ENCODE assay signal across 20 cellular contexts in the genomic region with DNA sequence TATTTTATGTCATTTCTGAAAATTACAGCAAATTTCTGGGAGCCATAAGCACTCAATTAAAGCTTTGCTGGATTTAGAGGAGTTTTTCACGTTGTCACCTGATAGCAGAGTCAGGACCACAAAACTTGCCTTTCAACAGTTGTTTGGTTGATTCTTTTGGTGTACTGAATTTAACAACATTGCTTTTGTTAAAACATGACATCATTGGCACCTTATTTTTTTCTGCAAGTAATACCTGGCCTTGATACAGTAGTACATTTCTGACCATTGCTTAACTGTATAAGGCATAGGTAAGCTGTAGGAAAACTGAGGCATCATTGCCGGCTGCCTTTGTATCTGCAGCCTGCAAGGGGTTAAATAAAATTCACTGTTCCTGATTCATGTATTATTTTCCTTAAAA. TPM values are rescaled to one million over a fixed set of nuclear protein-coding genes. Genes with fewer than 3 reads are reported as not detected.
DNase-seq lines count a peak whose midpoint lies in the region; ATAC-seq and TF ChIP-seq lines count a peak whose summit lies in the region.
"Had no signal": no experiment of that assay in that cellular context is flagged by ENCODE, and none has a peak within 500 bp of the region (broad histone marks: within the 10 kb centered on the region; RNA-seq: fewer than 3 reads in every experiment).

No MANE protein-coding gene starts in this region.

- intact Hi-C loops in naive thymus-derived CD4-positive, alpha-beta T cell (cut with micrococcal nuclease), result loop anchor here in 1 of 2 donors (10.0 kb wide), 1 partner anchor 1402 kb away; no protein-coding TSS in a partner anchor

- no peaks in the 10 kb centered on the region for H3K9me3 Mint-ChIP-seq in T-helper 1 cell treated with Interleukin-12 subunit alpha and Interleukin-12 subunit beta and Interleukin-4 antibody, amounts not matched to agents 30 μg/mL and 1 μg/mL, for 36 hours
- peaks cover 0 to 7% (median 0%) of the 10 kb centered on the region in 11 donors for H3K9me3 Mint-ChIP-seq in naive thymus-derived CD4-positive, alpha-beta T cell

- H3K9ac ChIP-seq in SK-N-MC (ENCODE audit: insufficient read length) (no peak overlapping the region), smooth muscle cell (ENCODE audit: low read depth) (no peak overlapping the region)

- POLR2A ChIA-PET in naive thymus-derived CD4-positive, alpha-beta T cell (lab: Charles Lee), result interaction anchor here (0.6 to 19.1 kb wide), 6 partner anchors 9 to 1749 kb away, joined by 3 to 1374 read pairs (median 3); no protein-coding TSS in a partner anchor

- no peak for TF ChIP-seq CTCF in smooth muscle cell (IDR thresholded peaks at IDR 0.05; ENCODE audit: borderline replicate concordance, insufficient read depth, poor library complexity, severe bottlenecking)

- H3K36me3 Mint-ChIP-seq in T-helper 1 cell treated with Interleukin-12 subunit alpha and Interleukin-12 subunit beta and Interleukin-4 antibody, amounts not matched to agents 30 μg/mL and 1 μg/mL, for 36 hours (ENCODE audit: low read depth), result peaks cover under 1% of the 10 kb centered on the region
- peaks cover 0 to 2% (median 1%) of the 10 kb centered on the region in 5 donors for H3K36me3 Mint-ChIP-seq in naive thymus-derived CD4-positive, alpha-beta T cell

- no peaks in the 10 kb centered on the region for H3K27me3 ChIP-seq in naive thymus-derived CD4-positive, alpha-beta T cell (ENCODE audit: control insufficient read depth in 2 of 2, insufficient read depth in 2 of 2, low read length in 2 of 2)
- no peaks in the 10 kb centered on the region for H3K27me3 ChIP-seq in smooth muscle cell (ENCODE audit: low read depth)

- DNase-seq in T-helper 1 cell (no peak), SK-N-MC (ENCODE audit: low read depth, low spot score) (no peak), NCI-H1436 (lab: John Stamatoyannopoulos, UW) (no peak), HUDEP-2 (lab: John Stamatoyannopoulos, UW; ENCODE audit: unreplicated experiment in 76 of 76) (no peak), smooth muscle cell (lab: John Stamatoyannopoulos, UW; ENCODE audit: unreplicated experiment) (no peak)
- no peak for DNase-seq in naive thymus-derived CD4-positive, alpha-beta T cell
- DNase-seq: AML-193; CD4-positive, alpha-beta memory T cell; DMS153; DND-41; EL; KG1 had no signal

- H3K4me3 Mint-ChIP-seq in T-helper 1 cell treated with Interleukin-12 subunit alpha and Interleukin-12 subunit beta and Interleukin-4 antibody, amounts not matched to agents 30 μg/mL and 1 μg/mL, for 36 hours, result peak overlapping the region; percentile 16
- peak overlapping the region in 2 of 10 donors; percentile 76 to 90 for H3K4me3 Mint-ChIP-seq in naive thymus-derived CD4-positive, alpha-beta T cell
- H3K4me3 Mint-ChIP-seq: CD4-positive, alpha-beta memory T cell had no signal

- no peak overlapping the region for H2AFZ ChIP-seq in smooth muscle cell (ENCODE audit: low read depth)

- no peaks in the 10 kb centered on the region for H3K79me2 ChIP-seq in smooth muscle cell (ENCODE audit: low read depth)

- H4K20me1 ChIP-seq in smooth muscle cell (ENCODE audit: low read depth), result no peaks in the 10 kb centered on the region

- WGBS in smooth muscle cell (ENCODE audit: low lambda C conversion rate), result 58% methylated on average over 2 of the region's 2 CpGs

- no peak overlapping the region for H3K27ac Mint-ChIP-seq in T-helper 1 cell treated with Interleukin-12 subunit alpha and Interleukin-12 subunit beta and Interleukin-4 antibody, amounts not matched to agents 30 μg/mL and 1 μg/mL, for 36 hours
- H3K27ac Mint-ChIP-seq in naive thymus-derived CD4-positive, alpha-beta T cell, result peak overlapping the region in 5 of 9 donors; percentile 11 to 91 (median 72)

- CTCF ChIA-PET in naive thymus-derived CD4-positive, alpha-beta T cell (lab: Charles Lee), result interaction anchor here (0.5 to 0.7 kb wide), 2 partner anchors 55 to 1978 kb away, joined by 3 read pairs; no protein-coding TSS in a partner anchor

- ATAC-seq in naive thymus-derived CD4-positive, alpha-beta T cell, result no peak
- ATAC-seq: A549 had no signal

- H3K4me2 ChIP-seq in smooth muscle cell, result no peak overlapping the region
- H3K4me2 ChIP-seq: A549 had no signal

- H3K27me3 Mint-ChIP-seq in T-helper 1 cell treated with Interleukin-12 subunit alpha and Interleukin-12 subunit beta and Interleukin-4 antibody, amounts not matched to agents 30 μg/mL and 1 μg/mL, for 36 hours (ENCODE audit: low read depth), result peaks cover 27% of the 10 kb centered on the region
- H3K27me3 Mint-ChIP-seq in naive thymus-derived CD4-positive, alpha-beta T cell, result peaks cover 0 to 40% (median 0%) of the 10 kb centered on the region in 5 donors

- H3F3A ChIP-seq in smooth muscle cell (ENCODE audit: low read depth), result peaks cover 35% of the 10 kb centered on the region

- H3K36me3 ChIP-seq in SK-N-MC (ENCODE audit: insufficient read depth, low read length) (no peaks in the 10 kb centered on the region), smooth muscle cell (ENCODE audit: low read depth) (no peaks in the 10 kb centered on the region)
- H3K36me3 ChIP-seq in naive thymus-derived CD4-positive, alpha-beta T cell (ENCODE audit: control insufficient read depth in 2 of 3, insufficient read depth in 3 of 3, low read length in 3 of 3), result peaks cover 0 to 3% (median 0%) of the 10 kb centered on the region in 3 experiments
- H3K36me3 ChIP-seq: HAP-1 had no signal

- H3K27ac ChIP-seq in SK-N-MC (peak overlapping the region; percentile 83), smooth muscle cell (ENCODE audit: low read depth) (no peak overlapping the region)
- H3K27ac ChIP-seq in naive thymus-derived CD4-positive, alpha-beta T cell (ENCODE audit: low read depth, low read length), result no peak overlapping the region
- H3K27ac ChIP-seq: 22Rv1, A549, C4-2B, HL-60 had no signal

- no peaks in the 10 kb centered on the region for H3K9me3 ChIP-seq in SK-N-MC (ENCODE audit: low read depth, low read length)
- no peaks in the 10 kb centered on the region for H3K9me3 ChIP-seq in naive thymus-derived CD4-positive, alpha-beta T cell (ENCODE audit: control insufficient read depth in 2 of 3, low read length in 3 of 3)
- H3K9me3 ChIP-seq in smooth muscle cell (replicated peaks; ENCODE audit: low read depth), result no peaks in the 10 kb centered on the region
- H3K9me3 ChIP-seq: A549, HAP-1 had no signal

- peaks cover 37% of the 10 kb centered on the region for H3K4me1 Mint-ChIP-seq in T-helper 1 cell treated with Interleukin-12 subunit alpha and Interleukin-12 subunit beta and Interleukin-4 antibody, amounts not matched to agents 30 μg/mL and 1 μg/mL, for 36 hours (ENCODE audit: low read depth)
- peaks cover 33 to 75% (median 57%) of the 10 kb centered on the region in 7 donors for H3K4me1 Mint-ChIP-seq in naive thymus-derived CD4-positive, alpha-beta T cell

- H3K4me3 ChIP-seq in SK-N-MC (peak overlapping the region; percentile 42), smooth muscle cell (no peak overlapping the region)
- no peak overlapping the region for H3K4me3 ChIP-seq in naive thymus-derived CD4-positive, alpha-beta T cell (ENCODE audit: low read length)
- H3K4me3 ChIP-seq: A549, HAP-1 had no signal

- H3K4me1 ChIP-seq in naive thymus-derived CD4-positive, alpha-beta T cell (ENCODE audit: control insufficient read depth in 2 of 2, insufficient read depth in 2 of 2, low read length in 2 of 2), result peaks cover 12 to 26% of the 10 kb centered on the region in 2 donors
- peaks cover 17% of the 10 kb centered on the region for H3K4me1 ChIP-seq in smooth muscle cell (ENCODE audit: low read depth)

RNA-seq across cellular contexts. Expression of gene BCL11B, which starts 4.5 kb away (rescaled TPM):
- 100 to 1,000 TPM in 4 of 5 experiments, 10 to 100 TPM in 1; 96.3 to 269 (median 223) TPM for total RNA-seq in naive thymus-derived CD4-positive, alpha-beta T cell
- 10 to 100 TPM; 10.9 to 11.6 TPM for polyA plus RNA-seq in naive thymus-derived CD4-positive, alpha-beta T cell
- total RNA-seq in smooth muscle cell, result 3.0 and 3.6 TPM in 2 replicates
- polyA plus RNA-seq in smooth muscle cell, result 0.47 and 0.56 TPM in 2 replicates
- total RNA-seq: G401 had no signal
- polyA plus RNA-seq: BJ had no signal

Comparison
In these comparisons a context has a peak if more than half of its experiments do, and no peak if none do; other contexts are left out.
1. RNA of gene BCL11B, which starts 4.5 kb away (total RNA-seq): 96.3 to 269 TPM in naive thymus-derived CD4-positive, alpha-beta T cell; 3.0 to 3.6 TPM in smooth muscle cell; every median in the first group is over 10 times any median in the second.